ENCODE assay signal across 8 cellular contexts in the genomic region with DNA sequence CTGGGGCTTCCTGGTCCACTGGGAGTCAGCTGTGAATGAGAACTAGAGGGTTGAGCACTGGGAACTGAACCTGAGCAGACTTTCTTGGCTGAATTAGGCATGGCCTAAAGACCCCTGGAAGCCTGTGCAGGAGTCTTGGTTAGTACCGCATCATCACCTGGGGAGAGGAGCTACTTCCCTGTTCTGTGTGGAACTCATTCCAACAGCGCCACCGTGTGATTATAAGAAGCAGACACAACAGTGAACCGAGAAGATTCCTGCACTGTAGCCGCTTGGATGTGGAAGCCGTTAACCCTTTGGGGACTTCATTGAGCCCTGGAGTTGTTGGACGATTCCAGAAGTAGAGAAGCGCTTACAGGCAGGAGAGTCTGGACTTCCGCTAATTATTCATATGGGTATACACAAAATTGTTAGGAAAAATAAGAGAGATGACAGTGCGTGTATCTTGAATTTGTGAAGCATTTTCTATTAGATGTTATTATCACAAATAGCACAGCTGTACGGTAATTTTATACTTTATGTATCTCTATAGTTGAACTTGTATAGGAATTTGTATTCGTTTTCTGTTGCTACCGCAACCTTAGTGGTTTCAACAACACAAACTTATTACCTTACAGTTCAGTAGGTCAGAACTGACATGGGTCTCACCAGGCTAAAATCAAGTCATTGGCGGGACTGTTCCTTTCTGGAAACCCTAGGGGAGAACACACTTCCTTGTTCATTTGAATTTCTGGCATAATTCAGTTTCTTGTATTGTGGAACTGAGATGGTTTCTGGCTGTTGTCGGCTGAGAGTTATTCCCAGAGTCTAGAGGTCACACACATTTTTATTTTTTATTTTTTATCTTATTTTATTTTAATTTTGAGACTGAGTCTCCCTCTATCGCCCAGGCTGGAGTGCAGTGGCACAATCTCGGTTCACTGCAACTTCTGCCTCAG.
DNase-seq lines count a peak whose midpoint lies in the region; ATAC-seq and TF ChIP-seq lines count a peak whose summit lies in the region.

No MANE protein-coding gene starts in this region.

- no peaks in the 10 kb centered on the region for H3K9me3 ChIP-seq in NT2/D1 (ENCODE audit: insufficient read depth, low read length)

- H3K27me3 Mint-ChIP-seq in naive B cell: no peaks in the 10 kb centered on the region

- H3K4me1 ChIP-seq in NT2/D1 (ENCODE audit: insufficient read depth, insufficient read length): no peaks in the 10 kb centered on the region

- H3K4me3 ChIP-seq in NT2/D1 (ENCODE audit: insufficient read length, low read depth): no peak overlapping the region

- no peak overlapping the region for H3K4me3 Mint-ChIP-seq in naive B cell

- H3K27ac Mint-ChIP-seq in naive B cell: peak overlapping the region in 1 of 6 donors; percentile 8

- no peaks in the 10 kb centered on the region for H3K36me3 ChIP-seq in NT2/D1 (ENCODE audit: insufficient read depth, insufficient read length, low read length)

- H3K9ac ChIP-seq in NT2/D1 (ENCODE audit: insufficient read length, low read depth): no peak overlapping the region

- TF ChIP-seq POLR2A in erythroblast (IDR thresholded peaks at IDR 0.05; ENCODE audit: low read length): no peak

- DNase-seq in DMS 273 treated with DMSO at 0.1 percent for 48 hours (lab: John Stamatoyannopoulos, UW) (peak; percentile 41), HS-27A (ENCODE audit: low read depth) (peak; percentile 51), NT2/D1 (ENCODE audit: low read depth, low spot score) (peak; percentile 98), erythroblast (lab: John Stamatoyannopoulos, UW) (peak; percentile 83 to 84), naive B cell (peak; percentile 65)
- DNase-seq in activated CD8-positive, alpha-beta memory T cell treated with anti-CD3 and anti-CD28 coated beads, Interleukin-2, amount 50 U/mL, for 24 hours (ENCODE audit: extremely low read depth): peak; percentile 28
- DNase-seq in stimulated activated naive CD4-positive, alpha-beta T cell treated with Interleukin-2 at 50 U/mL for 16 hours (lab: John Stamatoyannopoulos, UW): peak; percentile 44

- H3K36me3 Mint-ChIP-seq in naive B cell: no peaks in the 10 kb centered on the region

- no peaks in the 10 kb centered on the region for H3K27me3 ChIP-seq in NT2/D1 (ENCODE audit: insufficient read depth, insufficient read length)

- ATAC-seq in GM21423 (IDR thresholded peaks at IDR 0.05; ENCODE audit: unreplicated experiment) (peak; percentile 99), naive B cell (ENCODE audit: low read depth in 2 of 2) (peak; percentile 100)

- H3K9me3 Mint-ChIP-seq in naive B cell: no peaks in the 10 kb centered on the region

- peaks cover 0 to 14% (median 7%) of the 10 kb centered on the region in 3 donors for H3K4me1 Mint-ChIP-seq in naive B cell

Comparison
In these comparisons a context has a peak if more than half of its experiments do, and no peak if none do; other contexts are left out.
1. DNase-seq: peak in every context shown above with its lines; median percentile 98 in NT2/D1; 84 in erythroblast; 65 in naive B cell; 51 in HS-27A; 44 in stimulated activated naive CD4-positive, alpha-beta T cell treated with Interleukin-2 at 50 U/mL for 16 hours; 41 in DMS 273 treated with DMSO at 0.1 percent for 48 hours; 28 in activated CD8-positive, alpha-beta memory T cell treated with anti-CD3 and anti-CD28 coated beads, Interleukin-2, amount 50 U/mL, for 24 hours.